In the genomic region with DNA sequence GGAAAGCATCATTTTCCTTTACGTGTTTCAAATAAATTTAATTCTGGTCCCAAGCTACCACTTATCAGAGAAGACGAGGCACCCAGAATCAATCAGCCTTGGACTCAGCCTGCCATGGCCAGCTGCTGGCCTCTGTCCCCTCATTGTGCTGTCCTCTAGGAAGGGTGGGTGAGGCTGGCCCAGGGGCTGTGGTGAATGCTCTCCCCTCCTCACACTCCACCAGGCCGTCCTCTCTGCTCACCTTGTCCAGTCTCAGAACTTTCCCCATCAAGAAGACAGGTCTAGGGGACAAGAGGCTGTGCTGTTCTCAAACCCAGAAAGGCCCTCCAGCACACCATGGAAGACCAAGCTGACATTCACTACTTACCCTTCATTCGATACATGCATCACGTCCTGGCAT, we compare ENCODE assay signal across 31 cellular contexts. TPM values are rescaled to one million over a fixed set of nuclear protein-coding genes. Genes with fewer than 3 reads are reported as not detected.
"Had no signal": no experiment of that assay in that cellular context is flagged by ENCODE, and none has a peak within 500 bp of the region (broad histone marks: within the 10 kb centered on the region; RNA-seq: fewer than 3 reads in every experiment).

No MANE protein-coding gene starts in this region.

- H3K4me3 ChIP-seq: adrenal gland, body of pancreas had no signal

- H3K4me1 Mint-ChIP-seq: activated CD4-positive, alpha-beta memory T cell treated with anti-CD3 and anti-CD28 coated beads, Interleukin-2, amount 10 ng/mL, durations not matched to agents 7 days and 5 days; activated CD4-positive, alpha-beta T cell treated with anti-CD3 and anti-CD28 coated beads, Interleukin-2, amount 10 ng/mL, durations not matched to agents 7 days and 5 days; activated naive CD4-positive, alpha-beta T cell treated with anti-CD3 and anti-CD28 coated beads, Interleukin-2, amount 50 U/mL, for 24 hours; activated naive CD8-positive, alpha-beta T cell treated with anti-CD3 and anti-CD28 coated beads for 36 hours; activated naive CD8-positive, alpha-beta T cell treated with anti-CD3 and anti-CD28 coated beads, Interleukin-2, amount 50 U/mL, for 24 hours had no signal

- H3K27ac Mint-ChIP-seq: activated CD4-positive, alpha-beta memory T cell treated with anti-CD3 and anti-CD28 coated beads, Interleukin-2, amount 10 ng/mL, durations not matched to agents 7 days and 5 days; activated CD4-positive, alpha-beta T cell treated with anti-CD3 and anti-CD28 coated beads, Interleukin-2, amount 10 ng/mL, durations not matched to agents 7 days and 5 days; activated naive CD4-positive, alpha-beta T cell treated with anti-CD3 and anti-CD28 coated beads for 36 hours; activated naive CD4-positive, alpha-beta T cell treated with anti-CD3 and anti-CD28 coated beads, Interleukin-2, amount 50 U/mL, for 24 hours; activated naive CD8-positive, alpha-beta T cell treated with anti-CD3 and anti-CD28 coated beads for 36 hours; activated naive CD8-positive, alpha-beta T cell treated with anti-CD3 and anti-CD28 coated beads, Interleukin-2, amount 50 U/mL, for 24 hours; activated T-cell treated with anti-CD3 and anti-CD28 coated beads, Interleukin-2, amount 50 U/mL, for 24 hours; activated T-cell treated with anti-CD3 and anti-CD28 coated beads, Interleukin-2, amount 50 U/mL, for 72 hours; effector memory CD8-positive, alpha-beta T cell had no signal

- H3K27me3 Mint-ChIP-seq: activated CD4-positive, alpha-beta memory T cell treated with anti-CD3 and anti-CD28 coated beads, Interleukin-2, amount 10 ng/mL, durations not matched to agents 7 days and 5 days; activated naive CD8-positive, alpha-beta T cell treated with anti-CD3 and anti-CD28 coated beads for 36 hours had no signal

- H3K27me3 ChIP-seq: adrenal gland, body of pancreas had no signal

- H3K36me3 Mint-ChIP-seq: activated naive CD4-positive, alpha-beta T cell treated with anti-CD3 and anti-CD28 coated beads, Interleukin-2, amount 50 U/mL, for 24 hours; activated naive CD8-positive, alpha-beta T cell treated with anti-CD3 and anti-CD28 coated beads for 36 hours had no signal

- H3K36me3 ChIP-seq: adrenal gland had no signal

- H3K9me3 ChIP-seq: adrenal gland, body of pancreas had no signal

- H3K4me3 Mint-ChIP-seq: activated CD4-positive, alpha-beta memory T cell treated with anti-CD3 and anti-CD28 coated beads, Interleukin-2, amount 10 ng/mL, durations not matched to agents 7 days and 5 days; activated CD4-positive, alpha-beta T cell treated with anti-CD3 and anti-CD28 coated beads, Interleukin-2, amount 10 ng/mL, durations not matched to agents 7 days and 5 days; activated naive CD4-positive, alpha-beta T cell treated with anti-CD3 and anti-CD28 coated beads for 36 hours; activated naive CD4-positive, alpha-beta T cell treated with anti-CD3 and anti-CD28 coated beads, Interleukin-2, amount 50 U/mL, for 24 hours; activated naive CD8-positive, alpha-beta T cell treated with anti-CD3 and anti-CD28 coated beads for 36 hours; activated naive CD8-positive, alpha-beta T cell treated with anti-CD3 and anti-CD28 coated beads, Interleukin-2, amount 50 U/mL, for 24 hours; activated T-cell treated with anti-CD3 and anti-CD28 coated beads, Interleukin-2, amount 50 U/mL, for 24 hours; activated T-cell treated with anti-CD3 and anti-CD28 coated beads, Interleukin-2, amount 50 U/mL, for 72 hours; effector memory CD8-positive, alpha-beta T cell had no signal

- H3K9me3 Mint-ChIP-seq: activated CD4-positive, alpha-beta memory T cell treated with anti-CD3 and anti-CD28 coated beads, Interleukin-2, amount 10 ng/mL, durations not matched to agents 7 days and 5 days; activated CD4-positive, alpha-beta T cell treated with anti-CD3 and anti-CD28 coated beads, Interleukin-2, amount 10 ng/mL, durations not matched to agents 7 days and 5 days; activated naive CD4-positive, alpha-beta T cell treated with anti-CD3 and anti-CD28 coated beads for 36 hours; activated naive CD4-positive, alpha-beta T cell treated with anti-CD3 and anti-CD28 coated beads, Interleukin-2, amount 50 U/mL, for 24 hours; activated naive CD8-positive, alpha-beta T cell treated with anti-CD3 and anti-CD28 coated beads for 36 hours; activated naive CD8-positive, alpha-beta T cell treated with anti-CD3 and anti-CD28 coated beads, Interleukin-2, amount 50 U/mL, for 24 hours; activated T-cell treated with anti-CD3 and anti-CD28 coated beads, Interleukin-2, amount 50 U/mL, for 24 hours; activated T-cell treated with anti-CD3 and anti-CD28 coated beads, Interleukin-2, amount 50 U/mL, for 72 hours; effector memory CD8-positive, alpha-beta T cell had no signal

- H3K4me1 ChIP-seq: adrenal gland had no signal

- H3K27ac ChIP-seq: adrenal gland, body of pancreas, epithelial cell of prostate had no signal

- FAIRE-seq: colon, endometrium, endothelial cell of umbilical vein, frontal cortex had no signal

- DNase-seq: activated CD4-positive, alpha-beta memory T cell treated with anti-CD3 and anti-CD28 coated beads, Interleukin-2, amount 10 ng/mL, durations not matched to agents 7 days and 5 days; activated CD4-positive, alpha-beta T cell treated with anti-CD3 and anti-CD28 coated beads for 1 hour; activated CD4-positive, alpha-beta T cell treated with anti-CD3 and anti-CD28 coated beads for 4 hours; activated CD4-positive, alpha-beta T cell treated with anti-CD3 and anti-CD28 coated beads, Interleukin-2, amount 10 ng/mL, durations not matched to agents 7 days and 5 days; activated CD4-positive, alpha-beta T cell treated with anti-CD3 and anti-CD28 coated beads, Interleukin-2, amount 50 U/mL, for 4 hours; activated CD4-positive, CD25-positive, alpha-beta regulatory T cell; activated CD8-positive, alpha-beta memory T cell treated with anti-CD3 and anti-CD28 coated beads, Interleukin-2, amount 50 U/mL, for 48 hours; activated naive CD4-positive, alpha-beta T cell treated with anti-CD3 and anti-CD28 coated beads for 36 hours; activated naive CD8-positive, alpha-beta T cell treated with anti-CD3 and anti-CD28 coated beads for 36 hours; activated naive CD8-positive, alpha-beta T cell treated with anti-CD3 and anti-CD28 coated beads, Interleukin-2, amount 50 U/mL, for 24 hours; activated T-cell treated with anti-CD3 and anti-CD28 coated beads for 4 hours; activated T-cell treated with anti-CD3 and anti-CD28 coated beads, Interleukin-2, amount 50 U/mL, for 24 hours; activated T-cell treated with anti-CD3 and anti-CD28 coated beads, Interleukin-2, amount 50 U/mL, for 72 hours; adrenal gland; amygdala; body of pancreas; caudate nucleus; cortex of kidney; dermis blood vessel endothelial cell; effector CD4-positive, alpha-beta T cell; effector memory CD8-positive, alpha-beta T cell; foreskin fibroblast; T-helper 2 cell had no signal

- ATAC-seq: activated naive CD8-positive, alpha-beta T cell treated with anti-CD3 and anti-CD28 coated beads, Interleukin-2, amount 50 U/mL, for 24 hours; activated T-cell treated with anti-CD3 and anti-CD28 coated beads, Interleukin-2, amount 50 U/mL, for 72 hours; body of pancreas; effector memory CD8-positive, alpha-beta T cell; esophagus mucosa had no signal

RNA-seq across cellular contexts. Expression of gene CXCL12, which starts 36.4 kb away (rescaled TPM):
- total RNA-seq: activated CD4-positive, alpha-beta memory T cell treated with anti-CD3 and anti-CD28 coated beads, Interleukin-2, amount 10 ng/mL, durations not matched to agents 7 days and 5 days; activated CD4-positive, alpha-beta T cell treated with anti-CD3 and anti-CD28 coated beads, Interleukin-2, amount 10 ng/mL, durations not matched to agents 7 days and 5 days; activated naive CD4-positive, alpha-beta T cell treated with anti-CD3 and anti-CD28 coated beads for 36 hours; activated naive CD8-positive, alpha-beta T cell treated with anti-CD3 and anti-CD28 coated beads for 36 hours; activated T-cell treated with anti-CD3 and anti-CD28 coated beads, Interleukin-2, amount 50 U/mL, for 72 hours; T-helper 1 cell treated with Interleukin-12 subunit alpha and Interleukin-12 subunit beta and Interleukin-4 antibody, amounts not matched to agents 30 ng/mL and 1 ng/mL, for 36 hours had no signal
